Comparison of ENCODE assay signal across 9 cellular contexts in the genomic region with DNA sequence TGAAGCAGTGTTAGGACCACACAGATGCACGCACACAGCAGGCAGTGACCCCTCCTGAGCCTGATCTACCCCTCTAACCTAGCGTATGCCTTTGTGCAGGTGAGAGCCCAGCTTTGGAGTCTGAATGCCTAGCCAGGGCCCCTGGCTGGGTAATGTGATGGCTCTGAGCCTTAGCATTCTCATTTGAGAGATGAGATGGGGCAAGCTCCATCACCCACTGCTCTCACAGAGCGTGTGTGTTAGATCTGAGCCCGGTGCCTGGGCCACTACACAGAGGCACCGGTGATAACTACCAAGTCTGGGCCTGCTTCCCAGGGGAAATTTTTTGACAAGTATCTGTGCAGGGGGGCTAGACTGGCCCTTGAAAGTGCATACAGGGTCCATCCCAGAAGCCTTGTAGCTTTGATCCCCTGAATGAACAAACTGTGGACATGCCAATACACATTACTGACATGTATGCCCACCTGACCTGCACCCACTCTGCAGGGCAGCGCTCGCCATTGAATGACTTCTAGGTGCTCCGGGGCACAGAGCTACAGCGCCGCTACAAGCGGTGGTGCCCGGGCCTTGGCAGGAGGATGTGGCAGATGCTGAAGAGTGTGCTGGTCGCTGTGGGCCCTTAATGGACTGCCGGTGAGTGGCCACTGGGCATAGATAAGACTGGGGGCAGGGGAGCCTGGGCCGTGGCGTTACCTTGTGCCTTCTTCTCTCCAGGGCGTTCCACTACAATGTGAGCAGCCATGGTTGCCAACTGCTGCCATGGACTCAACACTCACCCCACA. TPM values are rescaled to one million over a fixed set of nuclear protein-coding genes. Genes with fewer than 3 reads are reported as not detected.
DNase-seq lines count a peak whose midpoint lies in the region; ATAC-seq, FAIRE-seq and TF ChIP-seq lines count a peak whose summit lies in the region.
"Not testable (repeated sequence)": the region's sequence is repeated elsewhere in the genome, so short reads cannot be mapped to it uniquely, and the experiment has no call there.
"Had no signal": no experiment of that assay in that cellular context is flagged by ENCODE, and none has a peak within 500 bp of the region (broad histone marks: within the 10 kb centered on the region; RNA-seq: fewer than 3 reads in every experiment).

No MANE protein-coding gene starts in this region.

- not testable (repeated sequence) for BruUV-seq in HepG2 (replicated peaks; lab: Mats Ljungman, UMichigan)

- H2AFZ ChIP-seq in HepG2 (ENCODE audit: low read length); neuronal stem cell (ENCODE audit: low read length): not testable (repeated sequence)

- H3K14ac ChIP-seq in neuronal stem cell (ENCODE audit: low read length) = not testable (repeated sequence)

- not testable (repeated sequence) for H2BK5ac ChIP-seq in neuronal stem cell (ENCODE audit: low read length)

- not testable (repeated sequence) for H3K4ac ChIP-seq in neuronal stem cell (ENCODE audit: low read length)

- H3K18ac ChIP-seq in neuronal stem cell (ENCODE audit: low read length) = not testable (repeated sequence)

- H2AK5ac ChIP-seq in neuronal stem cell (ENCODE audit: low read depth, low read length) = peak overlapping the region; percentile 97

- TF ChIP-seq EP300 in HepG2 (IDR thresholded peaks at IDR 0.05; ENCODE audit: low read depth in 2 of 2, low read length in 2 of 2); HepG2 (CRISPR knock-in tag; IDR thresholded peaks at IDR 0.05; ENCODE audit: borderline replicate concordance): not testable (repeated sequence)

- intact Hi-C loops in head of caudate nucleus (cut with DNase I) = loop anchor here (10.0 kb wide), 1 partner anchor 269 kb away; no protein-coding TSS in a partner anchor
- intact Hi-C loops in HepG2 (cut with micrococcal nuclease; ENCODE audit: unreplicated experiment) = not testable (repeated sequence)

- not testable (repeated sequence) for H2BK120ac ChIP-seq in neuronal stem cell (ENCODE audit: low read depth, low read length)

- H3K27me3 ChIP-seq in Peyer's patch; HepG2 (ENCODE audit: control insufficient read depth in 1 of 2, insufficient read depth in 2 of 2, low read length in 2 of 2); neuronal stem cell (ENCODE audit: control insufficient read depth in 3 of 3, insufficient read depth in 3 of 3, low read depth in 1 of 3, low read length in 3 of 3): not testable (repeated sequence)

- not testable (repeated sequence) for H3K4me3 Mint-ChIP-seq in activated CD8-positive, alpha-beta memory T cell treated with anti-CD3 and anti-CD28 coated beads, Interleukin-2, amount 10 ng/mL, durations not matched to agents 7 days and 5 days; activated naive CD8-positive, alpha-beta T cell treated with anti-CD3 and anti-CD28 coated beads, Interleukin-2, amount 10 ng/mL, durations not matched to agents 7 days and 5 days

- H4K8ac ChIP-seq in neuronal stem cell (ENCODE audit: low read depth, low read length) = not testable (repeated sequence)

- TF ChIP-seq CTCF in Peyer's patch (IDR thresholded peaks at IDR 0.05); HepG2 (CRISPR knock-in tag; IDR thresholded peaks at IDR 0.05): not testable (repeated sequence)

- H4K20me1 ChIP-seq in HepG2 (ENCODE audit: insufficient read depth, low read length) = peaks cover 23% of the 10 kb centered on the region

- not testable (repeated sequence) for TF ChIP-seq RAD21 in HepG2 (CRISPR knock-in tag; IDR thresholded peaks at IDR 0.05)

- TF ChIP-seq POLR2A in Peyer's patch (IDR thresholded peaks at IDR 0.05); HepG2 (IDR thresholded peaks at IDR 0.05; ENCODE audit: insufficient read depth in 1 of 2, low read depth in 2 of 2, low read length in 2 of 2): not testable (repeated sequence)

- ATAC-seq in activated CD8-positive, alpha-beta memory T cell treated with anti-CD3 and anti-CD28 coated beads, Interleukin-2, amount 10 ng/mL, durations not matched to agents 7 days and 5 days; activated naive CD8-positive, alpha-beta T cell treated with anti-CD3 and anti-CD28 coated beads, Interleukin-2, amount 10 ng/mL, durations not matched to agents 7 days and 5 days (ENCODE audit: low read depth); HepG2: not testable (repeated sequence)

- H3K4me2 ChIP-seq in HepG2 (ENCODE audit: low read depth, low read length) = peak overlapping the region; percentile 96
- H3K4me2 ChIP-seq in neuronal stem cell (ENCODE audit: insufficient read depth, low read length, poor library complexity, severe bottlenecking) = not testable (repeated sequence)

- peak overlapping the region; percentile 99 for H3K9ac ChIP-seq in HepG2 (ENCODE audit: insufficient read depth, low read depth, low read length)
- H3K9ac ChIP-seq in neuronal stem cell (ENCODE audit: low read depth, low read length, poor library complexity) = not testable (repeated sequence)

- not testable (repeated sequence) for H3K9me3 ChIP-seq in Peyer's patch; HepG2 (ENCODE audit: low read length); neuronal stem cell (replicated peaks in 1 of 2; ENCODE audit: control insufficient read depth in 2 of 2, insufficient read depth in 1 of 2, low read depth in 1 of 2, low read length in 2 of 2)

- H3K4me1 ChIP-seq in Peyer's patch = peaks cover 7 to 32% (median 23%) of the 10 kb centered on the region in 4 donors
- H3K4me1 ChIP-seq in HepG2 (ENCODE audit: insufficient read depth, low read length) = peaks cover 53% of the 10 kb centered on the region
- peaks cover 10 to 15% of the 10 kb centered on the region in 2 donors for H3K4me1 ChIP-seq in neuronal stem cell (ENCODE audit: control insufficient read depth in 2 of 2, insufficient read depth in 1 of 2, low read depth in 1 of 2, low read length in 2 of 2)

- H3K4me1 Mint-ChIP-seq in activated CD8-positive, alpha-beta memory T cell treated with anti-CD3 and anti-CD28 coated beads, Interleukin-2, amount 10 ng/mL, durations not matched to agents 7 days and 5 days; activated naive CD8-positive, alpha-beta T cell treated with anti-CD3 and anti-CD28 coated beads, Interleukin-2, amount 10 ng/mL, durations not matched to agents 7 days and 5 days: not testable (repeated sequence)

- not testable (repeated sequence) for H3K27me3 Mint-ChIP-seq in activated CD8-positive, alpha-beta memory T cell treated with anti-CD3 and anti-CD28 coated beads, Interleukin-2, amount 10 ng/mL, durations not matched to agents 7 days and 5 days; activated naive CD8-positive, alpha-beta T cell treated with anti-CD3 and anti-CD28 coated beads, Interleukin-2, amount 10 ng/mL, durations not matched to agents 7 days and 5 days

- DNase-seq in Peyer's patch (peak in 2 of 3 donors; percentile 48 to 57), head of caudate nucleus (peak in 31 of 42 donors; percentile 0 to 48 (median 9))
- DNase-seq in activated CD8-positive, alpha-beta memory T cell treated with anti-CD3 and anti-CD28 coated beads, Interleukin-2, amount 10 ng/mL, durations not matched to agents 7 days and 5 days = peak; percentile 39
- peak; percentile 28 for DNase-seq in activated naive CD8-positive, alpha-beta T cell treated with anti-CD3 and anti-CD28 coated beads, Interleukin-2, amount 10 ng/mL, durations not matched to agents 7 days and 5 days
- DNase-seq in HepG2 (ENCODE audit: low spot score); neuronal stem cell (ENCODE audit: low spot score): not testable (repeated sequence)
- peak; percentile 7 for DNase-seq in stimulated activated CD4-positive, alpha-beta T cell treated with anti-CD3 and anti-CD28 coated beads, Interleukin-4, amount 100 ng/mL, for 1 hour

- H3K79me2 ChIP-seq in HepG2 (ENCODE audit: insufficient read depth, low read length) = peaks cover 52% of the 10 kb centered on the region

- not testable (repeated sequence) for H3K36me3 ChIP-seq in Peyer's patch; neuronal stem cell (replicated peaks in 1 of 2; ENCODE audit: control insufficient read depth in 2 of 2, insufficient read depth in 2 of 2, low read length in 2 of 2)
- H3K36me3 ChIP-seq in HepG2 (replicated peaks in 1 of 2; ENCODE audit: control insufficient read depth in 1 of 2, insufficient read depth in 2 of 2, low read length in 2 of 2) = peaks cover 3 to 11% of the 10 kb centered on the region in 2 experiments; a peak in 4 of 5 replicates

- H4K91ac ChIP-seq in neuronal stem cell (ENCODE audit: low read depth, low read length, poor library complexity) = not testable (repeated sequence)

- peak overlapping the region in 1 of 4 donors; percentile 87 for H3K27ac ChIP-seq in Peyer's patch
- H3K27ac ChIP-seq in HepG2 (ENCODE audit: extremely low read length, insufficient read depth, low read length) = peak overlapping the region; percentile 96
- not testable (repeated sequence) for H3K27ac ChIP-seq in neuronal stem cell (replicated peaks; ENCODE audit: low read length)

- H3K4me3 ChIP-seq in Peyer's patch (peak overlapping the region in 1 of 4 donors; percentile 64), HepG2 (replicated peaks in 1 of 3; ENCODE audit: insufficient read depth in 1 of 3, low read depth in 2 of 3, low read length in 3 of 3) (peak overlapping the region; percentile 85 to 96 (median 90)), neuronal stem cell (ENCODE audit: low read length in 2 of 2) (peak overlapping the region in 1 of 2 donors; percentile 32)

- not testable (repeated sequence) for H3K9me3 Mint-ChIP-seq in activated CD8-positive, alpha-beta memory T cell treated with anti-CD3 and anti-CD28 coated beads, Interleukin-2, amount 10 ng/mL, durations not matched to agents 7 days and 5 days (ENCODE audit: low read depth); activated naive CD8-positive, alpha-beta T cell treated with anti-CD3 and anti-CD28 coated beads, Interleukin-2, amount 10 ng/mL, durations not matched to agents 7 days and 5 days

- not testable (repeated sequence) for H2BK15ac ChIP-seq in neuronal stem cell (ENCODE audit: low read length)

- in situ Hi-C loops in HepG2 (cut with HindIII; ENCODE audit: extremely low pct_ligation_motif_present, low pct_unique_long_range_greater_than_20kb) = not testable (repeated sequence)

- not testable (repeated sequence) for FAIRE-seq in HepG2 (lab: Jason Lieb, UNC)

- CTCF ChIA-PET in activated CD8-positive, alpha-beta memory T cell treated with anti-CD3 and anti-CD28 coated beads, Interleukin-2, amount 10 ng/mL, durations not matched to agents 7 days and 5 days (lab: Charles Lee) = interaction anchor here (2.6 kb wide), 1 partner anchor 21 kb away, joined by 9 read pairs; no protein-coding TSS in a partner anchor
- CTCF ChIA-PET in HepG2 (lab: Yijun Ruan, JAX; ENCODE audit: low intra/inter-chr PET ratio, low total read pairs) = not testable (repeated sequence)

- not testable (repeated sequence) for H3K36me3 Mint-ChIP-seq in activated CD8-positive, alpha-beta memory T cell treated with anti-CD3 and anti-CD28 coated beads, Interleukin-2, amount 10 ng/mL, durations not matched to agents 7 days and 5 days; activated naive CD8-positive, alpha-beta T cell treated with anti-CD3 and anti-CD28 coated beads, Interleukin-2, amount 10 ng/mL, durations not matched to agents 7 days and 5 days

- H2BK12ac ChIP-seq in neuronal stem cell (ENCODE audit: low read length) = peak overlapping the region; percentile 52

- not testable (repeated sequence) for H3K27ac Mint-ChIP-seq in activated CD8-positive, alpha-beta memory T cell treated with anti-CD3 and anti-CD28 coated beads, Interleukin-2, amount 10 ng/mL, durations not matched to agents 7 days and 5 days; activated naive CD8-positive, alpha-beta T cell treated with anti-CD3 and anti-CD28 coated beads, Interleukin-2, amount 10 ng/mL, durations not matched to agents 7 days and 5 days

- 65% methylated on average over 17 of the region's 17 CpGs for WGBS in HepG2 (ENCODE audit: low lambda C conversion rate)
- no CpG with 5 or more reads among the region's 17 CpGs for WGBS in neuronal stem cell (ENCODE audit: extremely low coverage in 2 of 2, insufficient read length in 2 of 2, insufficient replicate concordance in 1 of 2), 2 donors

- H3K79me1 ChIP-seq in neuronal stem cell (ENCODE audit: low read depth, low read length) = peaks cover 15% of the 10 kb centered on the region

- not testable (repeated sequence) for H3K23ac ChIP-seq in neuronal stem cell (ENCODE audit: low read depth, low read length, poor library complexity)

- POLR2A ChIA-PET in activated naive CD8-positive, alpha-beta T cell treated with anti-CD3 and anti-CD28 coated beads, Interleukin-2, amount 10 ng/mL, durations not matched to agents 7 days and 5 days (lab: Charles Lee) = interaction anchor here (0.6 kb wide), 1 partner anchor 132 kb away, joined by 3 read pairs; no protein-coding TSS in a partner anchor
- POLR2A ChIA-PET in HepG2 (lab: Yijun Ruan, JAX) = interaction anchor here (0.8 to 2.4 kb wide), 7 partner anchors 25 to 132 kb away, joined by 3 to 17 read pairs (median 6); partner anchors contain the start of genes NBPF1 and RNU1-1

RNA-seq across cellular contexts. Expression of gene RNU1-3, which starts 20.7 kb away (rescaled TPM):
- under 1 TPM; under 0.01 TPM for total RNA-seq in Peyer's patch
- 1,000 to 10,000 TPM in 1 of 2 experiments, 100 to 1,000 TPM in 1; 922 to 3,744 TPM for total RNA-seq in activated CD8-positive, alpha-beta memory T cell treated with anti-CD3 and anti-CD28 coated beads, Interleukin-2, amount 10 ng/mL, durations not matched to agents 7 days and 5 days
- total RNA-seq in activated naive CD8-positive, alpha-beta T cell treated with anti-CD3 and anti-CD28 coated beads, Interleukin-2, amount 10 ng/mL, durations not matched to agents 7 days and 5 days = 1,000 to 10,000 TPM; 3,257 to 3,430 TPM
- 859 and 11,018 TPM in 2 replicates for total RNA-seq in HepG2 (2016; rRNA removed; fragmentation: Illumina TruSeq; extraction: Trizol)
- total RNA-seq in HepG2 (2016; cell fraction: cytosol; rRNA removed; fragmentation: Illumina TruSeq; extraction: Trizol; ENCODE audit: low read depth) = 16,281 and 17,236 TPM in 2 replicates
- 1,309 and 10,613 TPM in 2 replicates for total RNA-seq in HepG2 (2016; cell fraction: insoluble cytoplasmic fraction; rRNA removed; fragmentation: Illumina TruSeq; extraction: Trizol)
- 2,848 and 3,475 TPM in 2 replicates for total RNA-seq in HepG2 (2016; cell fraction: membrane; rRNA removed; fragmentation: Illumina TruSeq; extraction: Trizol)
- 52,466 and 64,417 TPM in 2 replicates for total RNA-seq in HepG2 (2016; cell fraction: nucleus; rRNA removed; fragmentation: Illumina TruSeq; extraction: Trizol)
- polyA plus RNA-seq in HepG2 (2011; rRNA removed) = under 0.01 TPM in 2 replicates
- polyA plus RNA-seq in HepG2 (2011; cell fraction: cytosol; rRNA removed) = under 0.01 TPM in 2 replicates
- under 0.01 TPM in 2 replicates for polyA plus RNA-seq in HepG2 (2011; cell fraction: nucleus; rRNA removed)
- polyA plus RNA-seq in HepG2 (2012) = 59.2 and 78.2 TPM in 2 replicates
- polyA plus RNA-seq in HepG2 (2016; cell fraction: cytosol; fragmentation: Illumina TruSeq; extraction: Trizol; ENCODE audit: low read depth) = 27.3 and 44.4 TPM in 2 replicates
- polyA plus RNA-seq in HepG2 (2016; cell fraction: insoluble cytoplasmic fraction; fragmentation: Illumina TruSeq; extraction: Trizol; ENCODE audit: low read depth) = not detected in 2 replicates
- not detected in 2 replicates for polyA plus RNA-seq in HepG2 (2016; cell fraction: membrane; fragmentation: Illumina TruSeq; extraction: Trizol; ENCODE audit: low read depth)
- 32.8 TPM in 1 of 2 replicates, not detected in the other for polyA plus RNA-seq in HepG2 (2016; cell fraction: nucleus; fragmentation: Illumina TruSeq; extraction: Trizol; ENCODE audit: insufficient read depth, low read depth)
- polyA minus RNA-seq in HepG2 (2011; rRNA and poly(A)+ RNA removed; ENCODE audit: low replicate concordance) = 12,820 and 15,604 TPM in 2 replicates
- 90,102 and 105,040 TPM in 2 replicates for polyA minus RNA-seq in HepG2 (2011; cell fraction: cytosol; rRNA and poly(A)+ RNA removed)
- polyA minus RNA-seq in HepG2 (2011; cell fraction: nucleus; rRNA and poly(A)+ RNA removed) = 42,574 and 58,030 TPM in 2 replicates
- polyA plus RNA-seq in neuronal stem cell (2013, experiment 1 of 2) = 14.3 TPM
- polyA plus RNA-seq in neuronal stem cell (2013, experiment 2 of 2) = 15.9 TPM
- total RNA-seq: fibroblast of villous mesenchyme, HT1080 had no signal

RNA-seq across cellular contexts. Expression of gene NBPF1, which starts 32.7 kb away (rescaled TPM):
- total RNA-seq in Peyer's patch = 100 to 1,000 TPM in 3 of 4 donors, 10 to 100 TPM in 1; 73.9 to 145 (median 115) TPM
- total RNA-seq in activated CD8-positive, alpha-beta memory T cell treated with anti-CD3 and anti-CD28 coated beads, Interleukin-2, amount 10 ng/mL, durations not matched to agents 7 days and 5 days = 1 to 10 TPM; 2.8 to 3.1 TPM
- total RNA-seq in activated naive CD8-positive, alpha-beta T cell treated with anti-CD3 and anti-CD28 coated beads, Interleukin-2, amount 10 ng/mL, durations not matched to agents 7 days and 5 days = 10 to 100 TPM; 11.3 to 12.6 TPM
- total RNA-seq in HepG2 (2016; rRNA removed; fragmentation: Illumina TruSeq; extraction: Trizol) = 35.6 and 36.2 TPM in 2 replicates
- 2.8 and 3.7 TPM in 2 replicates for total RNA-seq in HepG2 (2016; cell fraction: cytosol; rRNA removed; fragmentation: Illumina TruSeq; extraction: Trizol; ENCODE audit: low read depth)
- 33.6 and 35.9 TPM in 2 replicates for total RNA-seq in HepG2 (2016; cell fraction: insoluble cytoplasmic fraction; rRNA removed; fragmentation: Illumina TruSeq; extraction: Trizol)
- 12.7 and 15.7 TPM in 2 replicates for total RNA-seq in HepG2 (2016; cell fraction: membrane; rRNA removed; fragmentation: Illumina TruSeq; extraction: Trizol)
- 43.1 and 51.6 TPM in 2 replicates for total RNA-seq in HepG2 (2016; cell fraction: nucleus; rRNA removed; fragmentation: Illumina TruSeq; extraction: Trizol)
- polyA plus RNA-seq in HepG2 (2011; rRNA removed) = 30.3 and 38.8 TPM in 2 replicates
- polyA plus RNA-seq in HepG2 (2011; cell fraction: cytosol; rRNA removed) = 13.9 and 24.8 TPM in 2 replicates
- 44.1 and 66.8 TPM in 2 replicates for polyA plus RNA-seq in HepG2 (2011; cell fraction: nucleus; rRNA removed)
- 24.2 and 34.4 TPM in 2 replicates for polyA plus RNA-seq in HepG2 (2012)
- polyA plus RNA-seq in HepG2 (2016; cell fraction: cytosol; fragmentation: Illumina TruSeq; extraction: Trizol; ENCODE audit: low read depth) = 3.5 and 3.8 TPM in 2 replicates
- 24.0 and 26.6 TPM in 2 replicates for polyA plus RNA-seq in HepG2 (2016; cell fraction: insoluble cytoplasmic fraction; fragmentation: Illumina TruSeq; extraction: Trizol; ENCODE audit: low read depth)
- polyA plus RNA-seq in HepG2 (2016; cell fraction: membrane; fragmentation: Illumina TruSeq; extraction: Trizol; ENCODE audit: low read depth) = 12.4 and 14.6 TPM in 2 replicates
- 54.4 and 54.5 TPM in 2 replicates for polyA plus RNA-seq in HepG2 (2016; cell fraction: nucleus; fragmentation: Illumina TruSeq; extraction: Trizol; ENCODE audit: insufficient read depth, low read depth)
- 29.8 and 35.9 TPM in 2 replicates for polyA minus RNA-seq in HepG2 (2011; rRNA and poly(A)+ RNA removed; ENCODE audit: low replicate concordance)
- 20.5 and 26.0 TPM in 2 replicates for polyA minus RNA-seq in HepG2 (2011; cell fraction: cytosol; rRNA and poly(A)+ RNA removed)
- 98.8 and 162 TPM in 2 replicates for polyA minus RNA-seq in HepG2 (2011; cell fraction: nucleus; rRNA and poly(A)+ RNA removed)
- polyA plus RNA-seq in neuronal stem cell (2013, experiment 1 of 2) = 19.8 TPM
- 20.3 TPM for polyA plus RNA-seq in neuronal stem cell (2013, experiment 2 of 2)

Comparison
In these comparisons a context has a peak if more than half of its experiments do, and no peak if none do; other contexts are left out.
1. RNA of gene RNU1-3, which starts 20.7 kb away (total RNA-seq): 859 to 64,417 TPM in HepG2, 922 to 3,744 TPM in activated CD8-positive, alpha-beta memory T cell treated with anti-CD3 and anti-CD28 coated beads, Interleukin-2, amount 10 ng/mL, durations not matched to agents 7 days and 5 days and 3,257 to 3,430 TPM in activated naive CD8-positive, alpha-beta T cell treated with anti-CD3 and anti-CD28 coated beads, Interleukin-2, amount 10 ng/mL, durations not matched to agents 7 days and 5 days; under 0.01 TPM in Peyer's patch; every median in the first group is over 100 times any median in the second.